23 cellular contexts compared by ENCODE assay signal in the genomic region with DNA sequence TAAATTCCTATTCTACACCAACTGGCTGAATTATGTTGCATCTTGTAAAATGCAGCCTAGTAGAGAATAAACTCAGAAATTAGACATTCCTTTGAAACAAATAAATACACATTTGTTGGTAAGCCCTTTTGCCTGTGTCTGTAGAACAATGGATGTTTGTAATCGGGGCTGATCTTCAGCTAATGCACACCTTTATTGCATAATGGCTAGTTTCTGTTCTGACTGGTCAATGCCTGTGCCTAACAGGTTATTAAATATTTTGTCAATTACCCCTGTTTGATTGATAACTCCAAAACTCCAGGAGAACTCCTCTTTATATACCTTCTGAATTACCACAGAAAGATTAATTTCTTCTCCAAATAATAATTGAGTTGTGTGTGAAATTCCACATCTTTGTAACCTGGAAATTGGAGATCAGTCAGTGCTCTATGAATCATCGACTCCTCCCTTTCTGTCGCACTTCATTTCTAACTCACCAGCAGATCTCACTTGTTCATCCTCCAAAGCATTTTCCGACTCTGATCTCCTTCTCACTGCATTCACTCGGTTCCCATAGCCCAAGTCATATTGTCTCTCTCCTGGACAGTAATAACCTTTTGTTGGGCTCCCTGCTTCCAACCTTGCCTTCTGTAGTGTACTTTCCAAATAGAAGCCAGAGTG.
"Had no signal": no experiment of that assay in that cellular context is flagged by ENCODE, and none has a peak within 500 bp of the region (broad histone marks: within the 10 kb centered on the region; RNA-seq: fewer than 3 reads in every experiment).

No MANE protein-coding gene starts in this region.

- H3K27ac ChIP-seq: ascending aorta, colonic mucosa, dorsolateral prefrontal cortex, heart left ventricle, stomach, suprapubic skin, tibial nerve, uterus, VCaP had no signal

- DNase-seq: activated CD4-positive, alpha-beta T cell treated with anti-CD3 and anti-CD28 coated beads for 1 hour; activated CD4-positive, alpha-beta T cell treated with anti-CD3 and anti-CD28 coated beads, Interleukin-2, amount 50 U/mL, for 1 hour; activated gamma-delta T cell treated with Interleukin-2 at 50 U/mL for 16 hours; activated T-cell treated with anti-CD3 and anti-CD28 coated beads, Interleukin-2, amount 50 U/mL, for 1 hour; colonic mucosa; dorsolateral prefrontal cortex; effector memory CD8-positive, alpha-beta T cell; heart left ventricle; left colon; mesenchymal stem cell; mucosa of descending colon; naive B cell; small intestine; stimulated activated CD4-positive, alpha-beta T cell treated with anti-CD3 and anti-CD28 coated beads, Interleukin-15, amount 100 ng/mL, for 24 hours; stomach; T-helper 2 cell; uterus had no signal

- H3K27me3 ChIP-seq: ascending aorta, colonic mucosa, dorsolateral prefrontal cortex, heart left ventricle, stomach, suprapubic skin, tibial nerve, uterus had no signal

- H3K36me3 ChIP-seq: ascending aorta, colonic mucosa, heart left ventricle, stomach, suprapubic skin, tibial nerve, uterus had no signal

- H3K4me3 ChIP-seq: ascending aorta, colonic mucosa, dorsolateral prefrontal cortex, heart left ventricle, mucosa of descending colon, stomach, suprapubic skin, tibial nerve, uterus had no signal

- FAIRE-seq: endothelial cell of umbilical vein, islet of Langerhans, small intestine had no signal

- H3K9me3 ChIP-seq: ascending aorta, colonic mucosa, heart left ventricle, mucosa of descending colon, stomach, suprapubic skin, tibial nerve, uterus had no signal

- H3K4me1 ChIP-seq: ascending aorta, colonic mucosa, stomach, suprapubic skin, tibial nerve, uterus had no signal
